In the genomic region with DNA sequence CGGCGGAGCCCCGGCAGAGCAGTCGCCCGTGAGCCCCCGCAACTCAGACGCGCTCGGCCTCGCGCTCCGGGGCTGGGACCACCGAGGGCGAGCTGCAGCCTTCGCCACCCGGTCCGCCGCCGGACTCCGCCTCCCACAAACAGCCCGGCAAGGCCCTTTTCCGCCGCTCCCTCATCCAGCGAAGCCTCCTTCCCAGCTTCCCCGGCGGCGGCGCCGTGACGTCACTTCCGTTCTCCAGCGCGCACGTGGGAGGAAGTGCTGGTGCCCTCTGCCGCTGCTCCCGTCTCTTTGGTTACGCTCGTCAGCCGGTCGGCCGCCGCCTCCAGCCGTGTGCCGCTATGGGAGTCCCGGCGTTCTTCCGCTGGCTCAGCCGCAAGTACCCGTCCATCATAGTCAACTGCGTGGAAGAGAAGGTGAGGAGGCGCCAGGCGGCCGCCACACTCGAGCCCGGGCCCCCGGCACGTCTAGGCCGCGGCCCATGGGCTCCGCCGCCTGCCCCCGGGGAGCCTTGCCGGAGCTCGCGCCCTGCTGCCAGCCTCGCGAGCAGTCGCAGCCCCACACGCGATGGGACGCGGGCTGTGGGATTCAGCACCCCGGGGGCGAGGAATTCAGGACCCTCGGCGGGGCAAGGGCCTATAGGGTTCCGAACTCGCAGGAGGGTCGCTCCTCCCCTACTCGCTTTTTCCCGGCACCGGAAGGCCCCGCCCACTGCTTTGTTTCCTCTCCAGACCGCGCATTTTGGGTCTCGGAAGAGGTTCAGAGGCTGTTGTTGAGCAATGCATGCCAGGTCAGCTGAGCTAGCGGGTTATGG, we compare ENCODE assay signal across 1 cellular context.
TF ChIP-seq lines count a peak whose summit lies in the region.

Gene XRN2 (plus strand): TSS at position 271 of the 811 bp plus-strand sequence. CDS start 68 bp downstream, at position 339.

TF ChIP-seq in HCT116, 20 proteins besides CTCF, POLR2A, EP300 and RAD21 (continued from another document):
- no peak for TF ChIP-seq REST (IDR thresholded peaks at IDR 0.05; ENCODE audit: low read depth)
- no peak for TF ChIP-seq EZH2phosphoT487 (IDR thresholded peaks at IDR 0.05; ENCODE audit: borderline replicate concordance)
- no peak; the same call in 1 of the 2 replicates for TF ChIP-seq JUND (IDR thresholded peaks at IDR 0.05)
- peak; percentile 95 for TF ChIP-seq MAX (IDR thresholded peaks at IDR 0.05)
- TF ChIP-seq CEBPB (IDR thresholded peaks at IDR 0.05; ENCODE audit: low read depth), result peak; percentile 85
